ENCODE assay signal across 20 cellular contexts in genomic region chr19:29615891-29616425, GRCh38. TPM values are rescaled to one million over a fixed set of nuclear protein-coding genes. Genes with fewer than 3 reads are reported as not detected.
A peak's percentile ranks its signal among the peaks of the same experiment; 100 is the strongest.
DNase-seq lines count a peak whose midpoint lies in the region; ATAC-seq, FAIRE-seq and TF ChIP-seq lines count a peak whose summit lies in the region.
"Had no signal": no experiment of that assay in that cellular context is flagged by ENCODE, and none has a peak within 500 bp of the region (broad histone marks: within the 10 kb centered on the region; RNA-seq: fewer than 3 reads in every experiment).

No MANE protein-coding gene starts in this region.

- no peak for TF ChIP-seq CTCF in HepG2 (CRISPR knock-in tag; IDR thresholded peaks at IDR 0.05)
- no peak for TF ChIP-seq CTCF in right lobe of liver (IDR thresholded peaks at IDR 0.05)
- TF ChIP-seq CTCF in mesothelial cell of epicardium (IDR thresholded peaks at IDR 0.05; ENCODE audit: unreplicated experiment), result no peak
- TF ChIP-seq CTCF in D721Med (IDR thresholded peaks at IDR 0.05; ENCODE audit: insufficient read depth, missing control alignments), result no peak

- H3K36me3 Mint-ChIP-seq in IgD-negative memory B cell, result peaks cover 5% of the 10 kb centered on the region
- peaks cover 11 to 31% of the 10 kb centered on the region in 2 donors for H3K36me3 Mint-ChIP-seq in naive B cell
- H3K36me3 Mint-ChIP-seq in mesothelial cell of epicardium, result peaks cover 22% of the 10 kb centered on the region

- H3K4me1 Mint-ChIP-seq in IgD-negative memory B cell (peaks cover 3 to 7% (median 5%) of the 10 kb centered on the region in 3 donors), naive B cell (peaks cover 15 to 28% (median 21%) of the 10 kb centered on the region in 3 donors), mesothelial cell of epicardium (no peaks in the 10 kb centered on the region)

- no peak for FAIRE-seq in HepG2 (lab: Jason Lieb, UNC)
- no peak for FAIRE-seq in D721Med (lab: Jason Lieb, UNC)
- FAIRE-seq: A204.1, RCC 7860 had no signal

- H3K4me3 ChIP-seq in HepG2 (replicated peaks in 1 of 3; ENCODE audit: insufficient read depth in 1 of 3, low read depth in 2 of 3, low read length in 3 of 3), result no peak overlapping the region
- H3K4me3 ChIP-seq in right lobe of liver, result no peak overlapping the region
- H3K4me3 ChIP-seq: HAP-1, SJCRH30 had no signal

- no peak for TF ChIP-seq POLR2A in HepG2 (IDR thresholded peaks at IDR 0.05; ENCODE audit: insufficient read depth in 1 of 2, low read depth in 2 of 2, low read length in 2 of 2)
- no peak for TF ChIP-seq POLR2A in right lobe of liver (IDR thresholded peaks at IDR 0.05)

- H2AFZ ChIP-seq in HepG2 (ENCODE audit: low read length), result no peak overlapping the region

- in situ Hi-C loops in HepG2 (cut with HindIII; ENCODE audit: extremely low pct_ligation_motif_present, low pct_unique_long_range_greater_than_20kb), result no loop called here

- H3K4me1 ChIP-seq in HepG2 (ENCODE audit: insufficient read depth, low read length) (peaks cover 12% of the 10 kb centered on the region; the same call in 1 of the 2 replicates), right lobe of liver (peaks cover 0 to 22% (median 8%) of the 10 kb centered on the region in 4 donors)
- H3K4me1 ChIP-seq: HAP-1 had no signal

- WGBS in HepG2 (ENCODE audit: low lambda C conversion rate), result 100% methylated on average over 3 of the region's 10 CpGs
- no CpG with 5 or more reads among the region's 10 CpGs for WGBS in right lobe of liver (ENCODE audit: insufficient coverage, low coverage, low lambda C conversion rate, missing lambda C conversion rate)

- no peak overlapping the region for H3K4me3 Mint-ChIP-seq in IgD-negative memory B cell
- no peak overlapping the region for H3K4me3 Mint-ChIP-seq in naive B cell
- H3K4me3 Mint-ChIP-seq in mesothelial cell of epicardium, result no peak overlapping the region
- H3K4me3 Mint-ChIP-seq: CD4-positive, CD25-positive, alpha-beta regulatory T cell had no signal

- CTCF ChIA-PET in HepG2 (lab: Yijun Ruan, JAX; ENCODE audit: low intra/inter-chr PET ratio, low total read pairs), result no interaction called here

- POLR2A ChIA-PET in HepG2 (lab: Yijun Ruan, JAX), result interaction anchor here (1.5 kb wide), 1 partner anchor 10 kb away, joined by 5 read pairs; the partner anchor contains the start of gene POP4

- TF ChIP-seq EP300 in HepG2 (IDR thresholded peaks at IDR 0.05; ENCODE audit: low read depth in 2 of 2, low read length in 2 of 2), result no peak
- no peak for TF ChIP-seq EP300 in HepG2 (CRISPR knock-in tag; IDR thresholded peaks at IDR 0.05; ENCODE audit: borderline replicate concordance)

- H3K27me3 Mint-ChIP-seq in IgD-negative memory B cell, result no peaks in the 10 kb centered on the region
- peaks cover 0 to 9% (median 5%) of the 10 kb centered on the region in 3 donors for H3K27me3 Mint-ChIP-seq in naive B cell
- H3K27me3 Mint-ChIP-seq in mesothelial cell of epicardium (ENCODE audit: low read depth), result peaks cover 6% of the 10 kb centered on the region
- H3K27me3 Mint-ChIP-seq: CD4-positive, CD25-positive, alpha-beta regulatory T cell had no signal

- DNase-seq in HepG2 (ENCODE audit: low spot score), result no peak
- no peak for DNase-seq in right lobe of liver
- DNase-seq in naive B cell, result no peak
- DNase-seq in cerebellar nuclear complex (lab: John Stamatoyannopoulos, UW), result no peak
- DNase-seq in mesothelial cell of epicardium (ENCODE audit: low spot score in 2 of 2, unreplicated experiment in 2 of 2), result no peak
- DNase-seq in D721Med (ENCODE audit: insufficient read length, low spot score), result no peak
- DNase-seq: CD4-positive, CD25-positive, alpha-beta regulatory T cell; DMS79; Kasumi-1; NCI-H1436; NCI-H187 treated with DMSO at 0.1 percent for 48 hours; NCI-H2107; NCI-H446 treated with DMSO at 0.1 percent for 48 hours; NCI-H526 treated with DMSO at 0.1 percent for 48 hours; OCI-M1; SJCRH30 had no signal

- no peak overlapping the region for H3K9ac ChIP-seq in HepG2 (ENCODE audit: insufficient read depth, low read depth, low read length)

- intact Hi-C loops in HepG2 (cut with micrococcal nuclease; ENCODE audit: unreplicated experiment), result no loop called here
- intact Hi-C loops in right lobe of liver (cut with DNase I), result loop anchor here (10.0 kb wide), 1 partner anchor 59 kb away; no protein-coding TSS in a partner anchor

- H3K27ac ChIP-seq in HepG2 (ENCODE audit: extremely low read length, insufficient read depth, low read length), result no peak overlapping the region
- no peak overlapping the region for H3K27ac ChIP-seq in right lobe of liver
- H3K27ac ChIP-seq: SJCRH30 had no signal

- no peaks in the 10 kb centered on the region for H3K9me3 Mint-ChIP-seq in IgD-negative memory B cell
- H3K9me3 Mint-ChIP-seq in naive B cell, result no peaks in the 10 kb centered on the region
- H3K9me3 Mint-ChIP-seq in mesothelial cell of epicardium, result no peaks in the 10 kb centered on the region
- H3K9me3 Mint-ChIP-seq: CD4-positive, CD25-positive, alpha-beta regulatory T cell had no signal

- no peak overlapping the region for H3K4me2 ChIP-seq in HepG2 (ENCODE audit: low read depth, low read length)

- peak overlapping the region in 2 of 3 donors; percentile 50 to 54 for H3K27ac Mint-ChIP-seq in IgD-negative memory B cell
- H3K27ac Mint-ChIP-seq in naive B cell, result peak overlapping the region in 5 of 6 donors; percentile 6 to 64 (median 38)
- H3K27ac Mint-ChIP-seq in mesothelial cell of epicardium, result no peak overlapping the region

- H3K27me3 ChIP-seq in HepG2 (ENCODE audit: control insufficient read depth in 1 of 2, insufficient read depth in 2 of 2, low read length in 2 of 2), result peaks cover 0 to 3% of the 10 kb centered on the region in 2 experiments; a peak in 2 of 5 replicates
- no peaks in the 10 kb centered on the region for H3K27me3 ChIP-seq in right lobe of liver
- H3K27me3 ChIP-seq: SJCRH30 had no signal

- H3K36me3 ChIP-seq in HepG2 (replicated peaks in 1 of 2; ENCODE audit: control insufficient read depth in 1 of 2, insufficient read depth in 2 of 2, low read length in 2 of 2), result peaks cover 20 to 40% of the 10 kb centered on the region in 2 experiments
- peaks cover 0 to 25% (median 13%) of the 10 kb centered on the region in 4 donors for H3K36me3 ChIP-seq in right lobe of liver

- no peak for TF ChIP-seq RAD21 in HepG2 (CRISPR knock-in tag; IDR thresholded peaks at IDR 0.05)

- no peaks in the 10 kb centered on the region for H3K79me2 ChIP-seq in HepG2 (ENCODE audit: insufficient read depth, low read length)

- H4K20me1 ChIP-seq in HepG2 (ENCODE audit: insufficient read depth, low read length), result no peaks in the 10 kb centered on the region

- BruUV-seq in HepG2 (replicated peaks; lab: Mats Ljungman, UMichigan), result no TSS peak

- ATAC-seq in HepG2, result no peak
- no peak for ATAC-seq in right lobe of liver
- no peak for ATAC-seq in naive B cell (ENCODE audit: low read depth in 2 of 2)

- H3K9me3 ChIP-seq in HepG2 (ENCODE audit: low read length) (no peaks in the 10 kb centered on the region), right lobe of liver (no peaks in the 10 kb centered on the region)
- H3K9me3 ChIP-seq: HAP-1, SJCRH30 had no signal

RNA-seq across cellular contexts. Expression of gene POP4, which starts 9.9 kb away (rescaled TPM):
- total RNA-seq in HepG2 (2016; rRNA removed; fragmentation: Illumina TruSeq; extraction: Trizol) (84.0 and 120 TPM in 2 replicates), right lobe of liver (10 to 100 TPM; 28.5 to 58.5 (median 34.8) TPM), mesothelial cell of epicardium (39.7 to 46.2 TPM (median 39.9 TPM) in 3 replicates)
- 26.0 and 27.8 TPM in 2 replicates for total RNA-seq in HepG2 (2016; cell fraction: cytosol; rRNA removed; fragmentation: Illumina TruSeq; extraction: Trizol; ENCODE audit: low read depth)
- 84.6 and 128 TPM in 2 replicates for total RNA-seq in HepG2 (2016; cell fraction: insoluble cytoplasmic fraction; rRNA removed; fragmentation: Illumina TruSeq; extraction: Trizol)
- total RNA-seq in HepG2 (2016; cell fraction: membrane; rRNA removed; fragmentation: Illumina TruSeq; extraction: Trizol), result 37.0 and 39.3 TPM in 2 replicates
- 39.0 and 42.5 TPM in 2 replicates for total RNA-seq in HepG2 (2016; cell fraction: nucleus; rRNA removed; fragmentation: Illumina TruSeq; extraction: Trizol)
- polyA plus RNA-seq in HepG2 (2011; rRNA removed) (29.4 and 32.2 TPM in 2 replicates), IgD-negative memory B cell (128 TPM), naive B cell (ENCODE audit: low read depth in 6 of 6) (100 to 1,000 TPM; 106 to 154 (median 137) TPM)
- 22.5 and 24.9 TPM in 2 replicates for polyA plus RNA-seq in HepG2 (2011; cell fraction: cytosol; rRNA removed)
- polyA plus RNA-seq in HepG2 (2011; cell fraction: nucleus; rRNA removed), result 46.3 and 51.2 TPM in 2 replicates
- 24.1 and 24.4 TPM in 2 replicates for polyA plus RNA-seq in HepG2 (2012)
- 25.5 and 26.4 TPM in 2 replicates for polyA plus RNA-seq in HepG2 (2016; cell fraction: cytosol; fragmentation: Illumina TruSeq; extraction: Trizol; ENCODE audit: low read depth)
- 117 and 122 TPM in 2 replicates for polyA plus RNA-seq in HepG2 (2016; cell fraction: insoluble cytoplasmic fraction; fragmentation: Illumina TruSeq; extraction: Trizol; ENCODE audit: low read depth)
- 29.0 and 32.5 TPM in 2 replicates for polyA plus RNA-seq in HepG2 (2016; cell fraction: membrane; fragmentation: Illumina TruSeq; extraction: Trizol; ENCODE audit: low read depth)
- 58.8 and 67.0 TPM in 2 replicates for polyA plus RNA-seq in HepG2 (2016; cell fraction: nucleus; fragmentation: Illumina TruSeq; extraction: Trizol; ENCODE audit: insufficient read depth, low read depth)
- 23.6 and 67.1 TPM in 2 replicates for polyA minus RNA-seq in HepG2 (2011; rRNA and poly(A)+ RNA removed; ENCODE audit: low replicate concordance)
- 16.8 and 23.0 TPM in 2 replicates for polyA minus RNA-seq in HepG2 (2011; cell fraction: cytosol; rRNA and poly(A)+ RNA removed)
- polyA minus RNA-seq in HepG2 (2011; cell fraction: nucleus; rRNA and poly(A)+ RNA removed), result 45.1 and 53.7 TPM in 2 replicates

RNA-seq across cellular contexts. Expression of gene PLEKHF1, which starts 49.3 kb away (rescaled TPM):
- total RNA-seq in HepG2 (2016; rRNA removed; fragmentation: Illumina TruSeq; extraction: Trizol), result 3.2 and 3.8 TPM in 2 replicates
- total RNA-seq in HepG2 (2016; cell fraction: cytosol; rRNA removed; fragmentation: Illumina TruSeq; extraction: Trizol; ENCODE audit: low read depth), result 1.5 TPM in 2 replicates
- 3.0 and 4.1 TPM in 2 replicates for total RNA-seq in HepG2 (2016; cell fraction: insoluble cytoplasmic fraction; rRNA removed; fragmentation: Illumina TruSeq; extraction: Trizol)
- 2.6 and 2.8 TPM in 2 replicates for total RNA-seq in HepG2 (2016; cell fraction: membrane; rRNA removed; fragmentation: Illumina TruSeq; extraction: Trizol)
- 1.9 and 2.3 TPM in 2 replicates for total RNA-seq in HepG2 (2016; cell fraction: nucleus; rRNA removed; fragmentation: Illumina TruSeq; extraction: Trizol)
- polyA plus RNA-seq in HepG2 (2011; rRNA removed), result 2.9 TPM in 2 replicates
- 1.7 and 4.1 TPM in 2 replicates for polyA plus RNA-seq in HepG2 (2011; cell fraction: cytosol; rRNA removed)
- 3.9 and 4.0 TPM in 2 replicates for polyA plus RNA-seq in HepG2 (2011; cell fraction: nucleus; rRNA removed)
- 0.71 and 1.4 TPM in 2 replicates for polyA plus RNA-seq in HepG2 (2012)
- 0.36 and 0.54 TPM in 2 replicates for polyA plus RNA-seq in HepG2 (2016; cell fraction: cytosol; fragmentation: Illumina TruSeq; extraction: Trizol; ENCODE audit: low read depth)
- polyA plus RNA-seq in HepG2 (2016; cell fraction: insoluble cytoplasmic fraction; fragmentation: Illumina TruSeq; extraction: Trizol; ENCODE audit: low read depth), result 2.4 and 2.7 TPM in 2 replicates
- 1.1 and 1.4 TPM in 2 replicates for polyA plus RNA-seq in HepG2 (2016; cell fraction: membrane; fragmentation: Illumina TruSeq; extraction: Trizol; ENCODE audit: low read depth)
- 2.7 TPM in 2 replicates for polyA plus RNA-seq in HepG2 (2016; cell fraction: nucleus; fragmentation: Illumina TruSeq; extraction: Trizol; ENCODE audit: insufficient read depth, low read depth)
- polyA minus RNA-seq in HepG2 (2011; rRNA and poly(A)+ RNA removed; ENCODE audit: low replicate concordance), result 2.0 and 6.9 TPM in 2 replicates
- polyA minus RNA-seq in HepG2 (2011; cell fraction: cytosol; rRNA and poly(A)+ RNA removed), result 1.5 and 3.6 TPM in 2 replicates
- 2.1 and 3.0 TPM in 2 replicates for polyA minus RNA-seq in HepG2 (2011; cell fraction: nucleus; rRNA and poly(A)+ RNA removed)
- total RNA-seq in right lobe of liver, result 10 to 100 TPM in 2 of 6 experiments, 1 to 10 TPM in 4; 5.6 to 13.8 (median 9.8) TPM
- 10.2 TPM for polyA plus RNA-seq in IgD-negative memory B cell
- 1 to 10 TPM; 1.9 to 5.8 (median 2.7) TPM for polyA plus RNA-seq in naive B cell (ENCODE audit: low read depth in 6 of 6)
- 0.47 to 0.92 TPM (median 0.64 TPM) in 3 replicates for total RNA-seq in mesothelial cell of epicardium
